ENCODE assay signal across 15 cellular contexts in genomic region chr9:2657427-2657826, GRCh38. TPM values are rescaled to one million over a fixed set of nuclear protein-coding genes. Genes with fewer than 3 reads are reported as not detected.
A peak's percentile ranks its signal among the peaks of the same experiment; 100 is the strongest.
DNase-seq lines count a peak whose midpoint lies in the region; ATAC-seq and TF ChIP-seq lines count a peak whose summit lies in the region.
"Had no signal": no experiment of that assay in that cellular context is flagged by ENCODE, and none has a peak within 500 bp of the region (broad histone marks: within the 10 kb centered on the region; RNA-seq: fewer than 3 reads in every experiment).

No MANE protein-coding gene starts in this region.

- H3K4me3 ChIP-seq in Karpas-422 (ENCODE audit: low read length) (peak overlapping the region; percentile 19; the same call in 1 of the 2 replicates), esophagus muscularis mucosa (no peak overlapping the region), PC-3 (ENCODE audit: low read length) (no peak overlapping the region)
- H3K4me3 ChIP-seq: adrenal gland, PC-9, stomach had no signal

- intact Hi-C loops in esophagus muscularis mucosa (cut with DNase I): loop anchor here (10.0 kb wide), 1 partner anchor 513 kb away; no protein-coding TSS in a partner anchor
- intact Hi-C loops in PC-3 (cut with micrococcal nuclease): no loop called here

- WGBS in esophagus muscularis mucosa: 88% methylated on average over 9 of the region's 9 CpGs

- H3K9ac ChIP-seq in Karpas-422 (ENCODE audit: low read length) (peak overlapping the region; percentile 52), PC-3 (ENCODE audit: low read length) (no peak overlapping the region)

- peaks cover 4% of the 10 kb centered on the region for H3F3A ChIP-seq in PC-3 (ENCODE audit: low read length, unreplicated experiment)

- no peak overlapping the region; the same call in 1 of the 2 replicates for H2AFZ ChIP-seq in Karpas-422 (ENCODE audit: low read length)
- H2AFZ ChIP-seq in PC-3 (ENCODE audit: low read length): no peak overlapping the region
- H2AFZ ChIP-seq: PC-9 had no signal

- no peaks in the 10 kb centered on the region for H3K79me2 ChIP-seq in Karpas-422 (ENCODE audit: low read length)
- no peaks in the 10 kb centered on the region for H3K79me2 ChIP-seq in PC-3 (ENCODE audit: low read length)

- no peak for ATAC-seq in PC-3
- ATAC-seq in HG02798 (IDR thresholded peaks at IDR 0.05; ENCODE audit: poor library complexity, unreplicated experiment): no peak

- TF ChIP-seq CTCF in esophagus muscularis mucosa (IDR thresholded peaks at IDR 0.05) (no peak), PC-3 (conservative IDR thresholded peaks at IDR 0.05; ENCODE audit: low read depth, low read length) (no peak)

- no TSS peak for BruUV-seq in PC-3 (replicated peaks; lab: Mats Ljungman, UMichigan)

- peak; percentile 24 for DNase-seq in stimulated activated CD4-positive, alpha-beta T cell treated with anti-CD3 and anti-CD28 coated beads, Interleukin-1b, Interleukin-23, amount 100 ng/mL, for 48 hours
- DNase-seq in stimulated activated CD4-positive, alpha-beta T cell treated with anti-CD3 and anti-CD28 coated beads, Interleukin-4, amount 100 ng/mL, for 4 hours: no peak
- DNase-seq in Karpas-422: peak; percentile 92
- DNase-seq in activated CD8-positive, alpha-beta memory T cell treated with anti-CD3 and anti-CD28 coated beads for 24 hours: peak; percentile 60
- no peak for DNase-seq in esophagus muscularis mucosa (ENCODE audit: extremely low spot score)
- DNase-seq in NCI-H2029 treated with DMSO at 0.1 percent for 48 hours (lab: John Stamatoyannopoulos, UW): no peak
- no peak for DNase-seq in PC-3
- DNase-seq: adrenal gland, GDM1, MM.1S, PC-9, small intestine, stomach had no signal

- POLR2A ChIA-PET in PC-3 (lab: Charles Lee; ENCODE audit: unreplicated experiment): no interaction called here

- no peaks in the 10 kb centered on the region for H4K20me1 ChIP-seq in Karpas-422 (ENCODE audit: insufficient read depth, low read depth, low read length)
- no peaks in the 10 kb centered on the region for H4K20me1 ChIP-seq in PC-3 (ENCODE audit: low read length)

- no peaks in the 10 kb centered on the region for H3K27me3 ChIP-seq in Karpas-422 (ENCODE audit: low read length)
- H3K27me3 ChIP-seq in esophagus muscularis mucosa: no peaks in the 10 kb centered on the region
- no peaks in the 10 kb centered on the region for H3K27me3 ChIP-seq in PC-3 (ENCODE audit: low read length)
- H3K27me3 ChIP-seq: adrenal gland, stomach had no signal

- H3K4me1 ChIP-seq in Karpas-422 (ENCODE audit: low read length) (peaks cover 40% of the 10 kb centered on the region), esophagus muscularis mucosa (peaks cover 0 to 8% (median 3%) of the 10 kb centered on the region in 4 donors), PC-3 (ENCODE audit: insufficient read depth, low read length) (peaks cover 20% of the 10 kb centered on the region)
- H3K4me1 ChIP-seq: adrenal gland, stomach had no signal

- CTCF ChIA-PET in PC-3 (lab: Charles Lee): no interaction called here

- no peak for TF ChIP-seq POLR2A in esophagus muscularis mucosa (IDR thresholded peaks at IDR 0.05; ENCODE audit: low read depth)

- H3K9me2 ChIP-seq in Karpas-422 (replicated peaks; ENCODE audit: insufficient read depth, low read length) (no peaks in the 10 kb centered on the region), PC-3 (replicated peaks; ENCODE audit: low read length) (no peaks in the 10 kb centered on the region)

- H3K27ac ChIP-seq in Karpas-422 (ENCODE audit: low read length) (peak overlapping the region; percentile 86), esophagus muscularis mucosa (replicated peaks in 1 of 4) (no peak overlapping the region), PC-3 (ENCODE audit: low read length) (no peak overlapping the region)
- H3K27ac ChIP-seq: adrenal gland, PC-9, stomach had no signal

- H3K4me2 ChIP-seq in Karpas-422 (ENCODE audit: low read depth, low read length, poor library complexity, severe bottlenecking) (peak overlapping the region; percentile 62), PC-3 (ENCODE audit: low read length) (no peak overlapping the region)
- H3K4me2 ChIP-seq: PC-9 had no signal

- peaks cover 26% of the 10 kb centered on the region for H3K36me3 ChIP-seq in Karpas-422 (ENCODE audit: insufficient read depth, low read length)
- peaks cover 4 to 34% (median 19%) of the 10 kb centered on the region in 4 donors for H3K36me3 ChIP-seq in esophagus muscularis mucosa
- no peaks in the 10 kb centered on the region for H3K36me3 ChIP-seq in PC-3 (ENCODE audit: low read depth, low read length)

- no peak for TF ChIP-seq EP300 in esophagus muscularis mucosa (IDR thresholded peaks at IDR 0.05)

- H3K9me3 ChIP-seq in Karpas-422 (ENCODE audit: low read length): no peaks in the 10 kb centered on the region
- H3K9me3 ChIP-seq in esophagus muscularis mucosa: no peaks in the 10 kb centered on the region
- H3K9me3 ChIP-seq in PC-3 (ENCODE audit: low read length): no peaks in the 10 kb centered on the region
- H3K9me3 ChIP-seq: adrenal gland, stomach had no signal

RNA-seq across cellular contexts. Expression of gene VLDLR, which starts 35.8 kb away (rescaled TPM):
- total RNA-seq in Karpas-422 (2014; rRNA removed; shearing (Covaris generic); ENCODE audit: low replicate concordance): 16.4 and 31.5 TPM in 2 replicates
- total RNA-seq in esophagus muscularis mucosa (10 to 100 TPM; 15.5 to 17.0 (median 16.8) TPM), PC-3 (2014; rRNA removed) (0.81 and 1.2 TPM in 2 replicates)

RNA-seq across cellular contexts. Expression of gene KCNV2, which starts 59.9 kb away (rescaled TPM):
- total RNA-seq in Karpas-422 (2014; rRNA removed; shearing (Covaris generic); ENCODE audit: low replicate concordance): 1.6 and 1.8 TPM in 2 replicates
- total RNA-seq in esophagus muscularis mucosa: not detected
- not detected in 2 replicates for total RNA-seq in PC-3 (2014; rRNA removed)
- total RNA-seq: adrenal gland, myocyte, PC-9, stomach had no signal

Comparison
In these comparisons a context has a peak if more than half of its experiments do, and no peak if none do; other contexts are left out.
1. DNase-seq: peak in stimulated activated CD4-positive, alpha-beta T cell treated with anti-CD3 and anti-CD28 coated beads, Interleukin-1b, Interleukin-23, amount 100 ng/mL, for 48 hours (single experiment), Karpas-422 (single experiment) and activated CD8-positive, alpha-beta memory T cell treated with anti-CD3 and anti-CD28 coated beads for 24 hours (single experiment); none in stimulated activated CD4-positive, alpha-beta T cell treated with anti-CD3 and anti-CD28 coated beads, Interleukin-4, amount 100 ng/mL, for 4 hours (0 of 2), esophagus muscularis mucosa (single experiment), NCI-H2029 treated with DMSO at 0.1 percent for 48 hours (single experiment) and PC-3 (single experiment).